1 cellular context compared by ENCODE assay signal in genomic region chr19:38722947-38723605, GRCh38.
TF ChIP-seq lines count a peak whose summit lies in the region.

No MANE protein-coding gene starts in this region.

TF ChIP-seq in K562, 482 proteins besides CTCF, POLR2A, EP300 and RAD21 (continued from another document):
- TF ChIP-seq PTBP1 (IDR thresholded peaks at IDR 0.05; ENCODE audit: low read depth, low read length), result 0 out of 2 replicates have a peak, but pooled peaks have one; percentile 75
- no peak for TF ChIP-seq SMAD3 (CRISPR knock-in tag; conservative IDR thresholded peaks at IDR 0.05)
- no peak for TF ChIP-seq RFX1 (IDR thresholded peaks at IDR 0.05)
- TF ChIP-seq KDM1A (IDR thresholded peaks at IDR 0.05), result peak in 1 of 2 experiments; percentile 54; a peak in 1 of 4 replicates
- no peak for TF ChIP-seq SIN3A (IDR thresholded peaks at IDR 0.05; ENCODE audit: borderline replicate concordance in 2 of 2, control insufficient read depth in 1 of 2, low read depth in 2 of 2, low read length in 2 of 2)
- peak; percentile 91 for TF ChIP-seq RBM25 (IDR thresholded peaks at IDR 0.05; ENCODE audit: low read depth, low read length, severe bottlenecking)
- TF ChIP-seq NR2C1 (IDR thresholded peaks at IDR 0.05), result no peak
- TF ChIP-seq NR2C1 (tag; IDR thresholded peaks at IDR 0.05), result no peak
- 0 out of 2 replicates have a peak, but pooled peaks have one; percentile 49 for TF ChIP-seq SMARCA5 (IDR thresholded peaks at IDR 0.05)
- TF ChIP-seq ZFP36 (IDR thresholded peaks at IDR 0.05; ENCODE audit: low read depth, low read length, partially characterized antibody), result peak; percentile 89
